16 cellular contexts compared by ENCODE assay signal in the genomic region with DNA sequence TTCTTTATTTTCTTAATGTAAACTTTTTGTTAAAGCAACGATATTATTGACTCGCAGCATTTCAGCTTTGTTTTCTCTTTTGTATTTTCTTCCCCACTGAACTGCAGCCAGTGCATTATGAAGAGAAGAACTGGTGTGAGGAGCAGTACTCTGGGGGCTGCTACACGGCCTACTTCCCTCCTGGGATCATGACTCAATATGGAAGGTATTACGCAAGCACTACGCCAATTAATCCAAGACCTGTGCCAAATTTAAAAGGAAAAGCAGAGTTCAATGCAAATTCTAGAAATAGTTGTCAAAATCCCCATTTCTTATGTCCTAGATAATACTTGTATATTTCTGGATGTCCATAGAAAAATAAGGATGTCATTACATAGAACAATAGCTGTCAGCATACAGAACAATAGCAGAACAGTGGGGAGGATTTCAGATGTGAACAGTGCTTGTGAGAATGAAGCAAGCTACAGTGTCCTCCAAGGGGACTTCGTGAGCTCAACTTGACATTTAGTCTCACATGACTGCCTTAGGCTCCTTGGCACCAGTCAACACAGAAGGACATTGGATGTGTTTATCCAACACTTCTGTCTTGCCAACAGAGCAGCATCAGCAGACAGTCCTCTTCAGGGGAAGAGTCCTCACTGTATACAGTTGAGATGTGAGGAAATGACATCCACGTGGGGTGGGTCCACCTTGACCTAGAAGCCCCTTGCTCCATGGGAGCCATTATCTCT.
DNase-seq lines count a peak whose midpoint lies in the region; TF ChIP-seq lines count a peak whose summit lies in the region.
"Had no signal": no experiment of that assay in that cellular context is flagged by ENCODE, and none has a peak within 500 bp of the region (broad histone marks: within the 10 kb centered on the region; RNA-seq: fewer than 3 reads in every experiment).

No MANE protein-coding gene starts in this region.

- H3K36me3 ChIP-seq in adipocyte (ENCODE audit: control insufficient read depth, insufficient read depth, low read length, severe bottlenecking): peaks cover 74% of the 10 kb centered on the region
- H3K36me3 ChIP-seq in CD8-positive, alpha-beta memory T cell (ENCODE audit: insufficient read depth, low read length): no peaks in the 10 kb centered on the region

- H3K4me3 Mint-ChIP-seq in nephron (no peak overlapping the region), glutamatergic neuron (ENCODE audit: unreplicated experiment) (no peak overlapping the region)
- H3K4me3 Mint-ChIP-seq in CD8-positive, alpha-beta memory T cell: no peak overlapping the region
- H3K4me3 Mint-ChIP-seq: stimulated activated effector memory CD8-positive, alpha-beta T cell treated with anti-CD3 and anti-CD28 coated beads, Interleukin-12 subunit alpha, Interleukin-12 subunit beta, amount 100 ng/mL, for 72 hours had no signal

- H3K4me1 Mint-ChIP-seq in nephron: peaks cover 27% of the 10 kb centered on the region
- H3K4me1 Mint-ChIP-seq in CD8-positive, alpha-beta memory T cell: no peaks in the 10 kb centered on the region
- H3K4me1 Mint-ChIP-seq in glutamatergic neuron (ENCODE audit: low read depth, unreplicated experiment): peaks cover 2% of the 10 kb centered on the region
- H3K4me1 Mint-ChIP-seq: stimulated activated effector memory CD8-positive, alpha-beta T cell treated with anti-CD3 and anti-CD28 coated beads, Interleukin-12 subunit alpha, Interleukin-12 subunit beta, amount 100 ng/mL, for 72 hours had no signal

- H3K4me3 ChIP-seq in adipocyte (ENCODE audit: low read length) (no peak overlapping the region), fibroblast of villous mesenchyme (ENCODE audit: low read depth, low read length) (no peak overlapping the region)
- H3K4me3 ChIP-seq in CD8-positive, alpha-beta memory T cell (ENCODE audit: low read length): no peak overlapping the region

- H3K27me3 Mint-ChIP-seq in nephron (ENCODE audit: low read depth) (no peaks in the 10 kb centered on the region), glutamatergic neuron (ENCODE audit: unreplicated experiment) (no peaks in the 10 kb centered on the region)
- peaks cover 0 to 25% of the 10 kb centered on the region in 2 donors for H3K27me3 Mint-ChIP-seq in CD8-positive, alpha-beta memory T cell

- H3K36me3 Mint-ChIP-seq in nephron (ENCODE audit: low read depth): no peaks in the 10 kb centered on the region
- H3K36me3 Mint-ChIP-seq in CD8-positive, alpha-beta memory T cell: no peaks in the 10 kb centered on the region
- H3K36me3 Mint-ChIP-seq in glutamatergic neuron (ENCODE audit: unreplicated experiment): no peaks in the 10 kb centered on the region
- H3K36me3 Mint-ChIP-seq: stimulated activated effector memory CD8-positive, alpha-beta T cell treated with anti-CD3 and anti-CD28 coated beads, Interleukin-12 subunit alpha, Interleukin-12 subunit beta, amount 100 ng/mL, for 72 hours had no signal

- peaks cover 6% of the 10 kb centered on the region for H3K27me3 ChIP-seq in adipocyte (replicated peaks; ENCODE audit: control insufficient read depth, insufficient read depth, low read length)
- no peaks in the 10 kb centered on the region for H3K27me3 ChIP-seq in CD8-positive, alpha-beta memory T cell (ENCODE audit: insufficient read depth, low read length, poor library complexity, severe bottlenecking)

- H3K27ac Mint-ChIP-seq in nephron: peak overlapping the region in 2 of 3 experiments; percentile 28 to 37
- no peak overlapping the region for H3K27ac Mint-ChIP-seq in CD8-positive, alpha-beta memory T cell
- H3K27ac Mint-ChIP-seq in glutamatergic neuron (ENCODE audit: unreplicated experiment): no peak overlapping the region
- H3K27ac Mint-ChIP-seq: stimulated activated effector memory CD8-positive, alpha-beta T cell treated with anti-CD3 and anti-CD28 coated beads, Interleukin-12 subunit alpha, Interleukin-12 subunit beta, amount 100 ng/mL, for 72 hours had no signal

- H3K9me3 Mint-ChIP-seq in nephron: peaks cover 2% of the 10 kb centered on the region
- H3K9me3 Mint-ChIP-seq in CD8-positive, alpha-beta memory T cell: no peaks in the 10 kb centered on the region
- H3K9me3 Mint-ChIP-seq in glutamatergic neuron (ENCODE audit: unreplicated experiment): no peaks in the 10 kb centered on the region
- H3K9me3 Mint-ChIP-seq: stimulated activated effector memory CD8-positive, alpha-beta T cell treated with anti-CD3 and anti-CD28 coated beads, Interleukin-12 subunit alpha, Interleukin-12 subunit beta, amount 100 ng/mL, for 72 hours had no signal

- H3K9ac ChIP-seq in adipocyte (ENCODE audit: low read length): peak overlapping the region; percentile 13

- no peak overlapping the region for H3K27ac ChIP-seq in CD8-positive, alpha-beta memory T cell (ENCODE audit: low read depth, low read length)

- CTCF ChIA-PET in CD8-positive, alpha-beta memory T cell (lab: Charles Lee): interaction anchor here (1.1 kb wide), 1 partner anchor 8 kb away, joined by 4 read pairs; no protein-coding TSS in a partner anchor

- POLR2A ChIA-PET in CD8-positive, alpha-beta memory T cell (lab: Charles Lee): no interaction called here

- H3K4me1 ChIP-seq in adipocyte (ENCODE audit: control insufficient read depth, insufficient read depth, low read length): peaks cover 36% of the 10 kb centered on the region
- no peaks in the 10 kb centered on the region for H3K4me1 ChIP-seq in CD8-positive, alpha-beta memory T cell (ENCODE audit: insufficient read depth, low read length)

- TF ChIP-seq CTCF in fibroblast of villous mesenchyme (IDR thresholded peaks at IDR 0.05; ENCODE audit: insufficient read depth, low read depth, low read length): no peak
- no peak for TF ChIP-seq CTCF in nephron (IDR thresholded peaks at IDR 0.05; ENCODE audit: unreplicated experiment in 3 of 3)
- TF ChIP-seq CTCF in glutamatergic neuron (IDR thresholded peaks at IDR 0.05; ENCODE audit: partially characterized antibody, unreplicated experiment): no peak

- no peaks in the 10 kb centered on the region for H3K9me3 ChIP-seq in adipocyte (ENCODE audit: control insufficient read depth, low read length)
- H3K9me3 ChIP-seq in CD8-positive, alpha-beta memory T cell (ENCODE audit: low read length): no peaks in the 10 kb centered on the region

- DNase-seq in COLO829 (ENCODE audit: low spot score) (peak; percentile 11), adipocyte (ENCODE audit: low read depth) (peak; percentile 64), fibroblast of villous mesenchyme (ENCODE audit: low read depth) (peak; percentile 44), GDM1 (lab: John Stamatoyannopoulos, UW) (no peak), SKM-1 (lab: John Stamatoyannopoulos, UW; ENCODE audit: unreplicated experiment) (no peak), glutamatergic neuron (no peak)
- DNase-seq in CD8-positive, alpha-beta memory T cell: no peak
- DNase-seq: activated CD4-positive, alpha-beta T cell treated with anti-CD3 and anti-CD28 coated beads, Interleukin-2, amount 50 U/mL, for 4 hours; activated gamma-delta T cell treated with Interleukin-2 at 50 U/mL for 16 hours; cerebellar nuclear complex; left colon; posterior cingulate gyrus; stimulated activated CD4-positive, alpha-beta T cell treated with anti-CD3 and anti-CD28 coated beads, Interleukin-2, amount 100 ng/mL, for 24 hours; T-helper 2 cell had no signal

Comparison
In these comparisons a context has a peak if more than half of its experiments do, and no peak if none do; other contexts are left out.
1. DNase-seq: peak in COLO829 (single experiment), adipocyte (single experiment) and fibroblast of villous mesenchyme (single experiment); none in GDM1 (single experiment), CD8-positive, alpha-beta memory T cell (0 of 5), SKM-1 (single experiment) and glutamatergic neuron (single experiment).
2. H3K27ac Mint-ChIP-seq: peak in nephron (2 of 3); none in CD8-positive, alpha-beta memory T cell (0 of 8) and glutamatergic neuron (single experiment).